Comparison of ENCODE assay signal across 1 cellular context in genomic region chr17:44221072-44221861, GRCh38.
TF ChIP-seq lines count a peak whose summit lies in the region.

No MANE protein-coding gene starts in this region.

TF ChIP-seq in endothelial cell of umbilical vein, 7 proteins besides CTCF, POLR2A, EP300 and RAD21:
- TF ChIP-seq POLR2AphosphoS5 (IDR thresholded peaks at IDR 0.05; ENCODE audit: insufficient read depth, low read depth, low read length) (no peak), FOS (IDR thresholded peaks at IDR 0.05; ENCODE audit: borderline replicate concordance, insufficient read depth, low read length) (no peak)
